In genomic region chr17:39995438-39995837, GRCh38 we compare ENCODE assay signal across 27 cellular contexts. TPM values are rescaled to one million over a fixed set of nuclear protein-coding genes. Genes with fewer than 3 reads are reported as not detected.
"Had no signal": no experiment of that assay in that cellular context is flagged by ENCODE, and none has a peak within 500 bp of the region (broad histone marks: within the 10 kb centered on the region; RNA-seq: fewer than 3 reads in every experiment).

No MANE protein-coding gene starts in this region.

- H3K9ac ChIP-seq: neural progenitor cell had no signal

- H3K4me1 ChIP-seq: neural progenitor cell had no signal

- H3K36me3 ChIP-seq: neural progenitor cell had no signal

- H3K9me3 ChIP-seq: psoas muscle, suprapubic skin, upper lobe of left lung had no signal

- ATAC-seq: activated CD8-positive, alpha-beta memory T cell treated with anti-CD3 and anti-CD28 coated beads, Interleukin-2, amount 10 ng/mL, durations not matched to agents 7 days and 5 days; left cardiac atrium had no signal

- H3K4me3 ChIP-seq: lung, neural progenitor cell, psoas muscle, SK-N-MC, suprapubic skin, upper lobe of left lung had no signal

- H3K27ac ChIP-seq: neural progenitor cell, psoas muscle, SK-N-MC, upper lobe of left lung, WERI-Rb-1 had no signal

- H3K27ac Mint-ChIP-seq: activated CD8-positive, alpha-beta memory T cell treated with anti-CD3 and anti-CD28 coated beads, Interleukin-2, amount 10 ng/mL, durations not matched to agents 7 days and 5 days; activated T-helper 2 cell treated with anti-CD3 and anti-CD28 coated beads, Interferon-gamma antibody, Interleukin-2, Interleukin-4, amounts not matched to agents 10 μg/mL and 5 μg/mL and 100 μg/mL, durations not matched to agents 14 hours and 24 hours and 36 hours; mesothelial cell of epicardium; neural progenitor cell; stimulated activated naive CD8-positive, alpha-beta T cell treated with anti-CD3 and anti-CD28 coated beads, Interleukin-15, Interleukin-2, amounts not matched to agents 100 ng/mL and 50 ng/mL, for 24 hours had no signal

- H3K27me3 ChIP-seq: neural progenitor cell, suprapubic skin, upper lobe of left lung had no signal

- H3K9me3 Mint-ChIP-seq: activated T-helper 2 cell treated with anti-CD3 and anti-CD28 coated beads, Interferon-gamma antibody, Interleukin-2, Interleukin-4, amounts not matched to agents 10 μg/mL and 5 μg/mL and 100 μg/mL, durations not matched to agents 14 hours and 24 hours and 36 hours; mesothelial cell of epicardium; naive B cell; neural progenitor cell; stimulated activated naive CD8-positive, alpha-beta T cell treated with anti-CD3 and anti-CD28 coated beads, Interleukin-15, Interleukin-2, amounts not matched to agents 100 ng/mL and 50 ng/mL, for 24 hours had no signal

- H3K4me3 Mint-ChIP-seq: activated CD8-positive, alpha-beta memory T cell treated with anti-CD3 and anti-CD28 coated beads, Interleukin-2, amount 10 ng/mL, durations not matched to agents 7 days and 5 days; mesothelial cell of epicardium; naive B cell; neural progenitor cell; stimulated activated naive CD8-positive, alpha-beta T cell treated with anti-CD3 and anti-CD28 coated beads, Interleukin-15, Interleukin-2, amounts not matched to agents 100 ng/mL and 50 ng/mL, for 24 hours had no signal

- DNase-seq: activated CD4-positive, alpha-beta T cell treated with anti-CD3 and anti-CD28 coated beads for 1 hour; activated CD4-positive, alpha-beta T cell treated with anti-CD3 and anti-CD28 coated beads, Interleukin-2, amount 50 U/mL, for 48 hours; activated CD8-positive, alpha-beta memory T cell treated with anti-CD3 and anti-CD28 coated beads, Interleukin-2, amount 10 ng/mL, durations not matched to agents 7 days and 5 days; activated naive CD4-positive, alpha-beta T cell treated with Interleukin-2 at 50 U/mL for 16 hours; cerebellar nuclear complex; effector CD4-positive, alpha-beta T cell; foreskin fibroblast; hippocampal formation; left cardiac atrium; naive B cell; psoas muscle; right cardiac atrium; stimulated activated CD4-positive, alpha-beta T cell treated with anti-CD3 and anti-CD28 coated beads, Interleukin-15, amount 100 ng/mL, for 24 hours; stimulated activated CD4-positive, alpha-beta T cell treated with anti-CD3 and anti-CD28 coated beads, Interleukin-2, amount 100 ng/mL, for 48 hours; upper lobe of left lung; WERI-Rb-1 had no signal

- H3K4me1 Mint-ChIP-seq: activated CD8-positive, alpha-beta memory T cell treated with anti-CD3 and anti-CD28 coated beads, Interleukin-2, amount 10 ng/mL, durations not matched to agents 7 days and 5 days; mesothelial cell of epicardium; neural progenitor cell had no signal

- H3K27me3 Mint-ChIP-seq: activated CD8-positive, alpha-beta memory T cell treated with anti-CD3 and anti-CD28 coated beads, Interleukin-2, amount 10 ng/mL, durations not matched to agents 7 days and 5 days; naive B cell; stimulated activated naive CD8-positive, alpha-beta T cell treated with anti-CD3 and anti-CD28 coated beads, Interleukin-15, Interleukin-2, amounts not matched to agents 100 ng/mL and 50 ng/mL, for 24 hours had no signal

RNA-seq across cellular contexts. Expression of gene CSF3, which starts 19.8 kb away (rescaled TPM):
- total RNA-seq: activated CD8-positive, alpha-beta memory T cell treated with anti-CD3 and anti-CD28 coated beads, Interleukin-2, amount 10 ng/mL, durations not matched to agents 7 days and 5 days; activated T-helper 2 cell treated with anti-CD3 and anti-CD28 coated beads, Interferon-gamma antibody, Interleukin-2, Interleukin-4, amounts not matched to agents 10 μg/mL and 5 μg/mL and 100 μg/mL, durations not matched to agents 14 hours and 24 hours and 36 hours; mesothelial cell of epicardium; osteocyte; T-helper 2 cell treated with Interferon-gamma antibody and Interleukin-4, amounts not matched to agents 100 ng/mL and 5 ng/mL, for 36 hours had no signal

RNA-seq across cellular contexts. Expression of gene GSDMA, which starts 32.6 kb away (rescaled TPM):
- total RNA-seq: activated CD8-positive, alpha-beta memory T cell treated with anti-CD3 and anti-CD28 coated beads, Interleukin-2, amount 10 ng/mL, durations not matched to agents 7 days and 5 days; endothelial cell of umbilical vein; mesothelial cell of epicardium; osteocyte; skeletal muscle tissue had no signal
